Comparison of ENCODE assay signal across 8 cellular contexts in the genomic region with DNA sequence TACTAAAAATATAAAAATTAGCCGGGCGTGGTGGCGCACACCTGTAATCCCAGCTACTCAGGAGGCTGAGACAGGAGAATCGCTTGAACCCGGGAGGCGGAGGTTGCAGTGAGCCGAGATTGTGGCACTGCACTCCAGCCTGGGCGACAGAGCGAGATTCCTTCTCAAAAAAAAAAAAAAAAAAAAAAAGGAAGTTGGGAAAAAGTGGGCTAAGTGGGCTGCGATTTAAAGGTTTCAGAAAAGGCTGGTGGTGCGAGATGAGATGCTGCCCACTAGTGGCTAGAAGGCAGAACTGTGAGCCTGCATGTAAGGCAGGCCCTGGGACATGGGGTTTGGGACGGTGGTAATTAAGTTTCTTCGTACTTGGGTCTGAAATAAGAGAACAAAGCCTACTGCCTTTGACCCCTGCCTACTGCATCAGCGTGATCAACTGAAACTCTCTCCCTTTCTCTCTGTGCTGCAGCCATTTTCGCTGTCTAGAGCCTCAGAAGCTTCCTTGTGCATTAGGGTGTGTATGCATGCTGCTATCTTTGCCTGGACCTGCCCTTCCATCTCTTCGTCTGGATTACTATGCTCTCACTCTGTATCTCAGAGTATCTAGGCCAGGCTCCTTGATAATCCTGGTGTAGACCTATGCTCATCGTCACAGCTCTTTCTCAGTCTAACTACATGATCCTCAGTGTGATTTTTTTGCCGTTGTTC. TPM values are rescaled to one million over a fixed set of nuclear protein-coding genes. Genes with fewer than 3 reads are reported as not detected.
DNase-seq lines count a peak whose midpoint lies in the region; ATAC-seq and TF ChIP-seq lines count a peak whose summit lies in the region.

No MANE protein-coding gene starts in this region.

- TF ChIP-seq RAD21 in Ishikawa (IDR thresholded peaks at IDR 0.05; ENCODE audit: low read depth): peak; percentile 94

- TF ChIP-seq EP300 in Ishikawa (IDR thresholded peaks at IDR 0.05; ENCODE audit: borderline replicate concordance): no peak

- no peak overlapping the region for H3K4me3 ChIP-seq in foreskin fibroblast (ENCODE audit: low read depth in 1 of 2, low read length in 2 of 2)

- DNase-seq in DMS153 treated with DMSO at 0.1 percent for 48 hours (lab: John Stamatoyannopoulos, UW; ENCODE audit: unreplicated experiment) (peak; percentile 67), RPMI8226 (peak; percentile 77), foreskin fibroblast (peak; percentile 40 to 79), omental fat pad (ENCODE audit: low spot score) (no peak)
- DNase-seq in activated T-helper 9 cell treated with anti-CD3 and anti-CD28 coated beads, Interleukin-2, amount 50 U/mL, for 16 hours (ENCODE audit: low read depth): peak; percentile 42

- peak; percentile 93 for TF ChIP-seq CTCF in foreskin fibroblast (IDR thresholded peaks at IDR 0.05; ENCODE audit: low read depth, low read length)
- TF ChIP-seq CTCF in omental fat pad (IDR thresholded peaks at IDR 0.05): peak in 1 of 3 donors; percentile 80

- ATAC-seq in omental fat pad (ENCODE audit: low FRiP score) (peak; percentile 52), HG03039 (IDR thresholded peaks at IDR 0.05; ENCODE audit: unreplicated experiment) (no peak), GM18519 (IDR thresholded peaks at IDR 0.05; ENCODE audit: low FRiP score, unreplicated experiment) (no peak)

TF ChIP-seq in Ishikawa, 13 proteins besides CTCF, POLR2A, EP300 and RAD21:
- TF ChIP-seq TAF1 (IDR thresholded peaks at IDR 0.05; ENCODE audit: low read depth) (no peak), TCF12 (IDR thresholded peaks at IDR 0.05; ENCODE audit: low read depth) (no peak), ZBTB7A (IDR thresholded peaks at IDR 0.05; ENCODE audit: low read depth) (no peak), YY1 (IDR thresholded peaks at IDR 0.05; ENCODE audit: low read depth) (no peak), CREB1 (IDR thresholded peaks at IDR 0.05; ENCODE audit: low read depth) (no peak), FOXM1 (IDR thresholded peaks at IDR 0.05; ENCODE audit: borderline replicate concordance, low read depth) (no peak), CEBPB (IDR thresholded peaks at IDR 0.05) (no peak), EGR1 (IDR thresholded peaks at IDR 0.05) (no peak), NFIC (IDR thresholded peaks at IDR 0.05) (no peak), TEAD4 (IDR thresholded peaks at IDR 0.05) (no peak)
- TF ChIP-seq, protein P1, sequence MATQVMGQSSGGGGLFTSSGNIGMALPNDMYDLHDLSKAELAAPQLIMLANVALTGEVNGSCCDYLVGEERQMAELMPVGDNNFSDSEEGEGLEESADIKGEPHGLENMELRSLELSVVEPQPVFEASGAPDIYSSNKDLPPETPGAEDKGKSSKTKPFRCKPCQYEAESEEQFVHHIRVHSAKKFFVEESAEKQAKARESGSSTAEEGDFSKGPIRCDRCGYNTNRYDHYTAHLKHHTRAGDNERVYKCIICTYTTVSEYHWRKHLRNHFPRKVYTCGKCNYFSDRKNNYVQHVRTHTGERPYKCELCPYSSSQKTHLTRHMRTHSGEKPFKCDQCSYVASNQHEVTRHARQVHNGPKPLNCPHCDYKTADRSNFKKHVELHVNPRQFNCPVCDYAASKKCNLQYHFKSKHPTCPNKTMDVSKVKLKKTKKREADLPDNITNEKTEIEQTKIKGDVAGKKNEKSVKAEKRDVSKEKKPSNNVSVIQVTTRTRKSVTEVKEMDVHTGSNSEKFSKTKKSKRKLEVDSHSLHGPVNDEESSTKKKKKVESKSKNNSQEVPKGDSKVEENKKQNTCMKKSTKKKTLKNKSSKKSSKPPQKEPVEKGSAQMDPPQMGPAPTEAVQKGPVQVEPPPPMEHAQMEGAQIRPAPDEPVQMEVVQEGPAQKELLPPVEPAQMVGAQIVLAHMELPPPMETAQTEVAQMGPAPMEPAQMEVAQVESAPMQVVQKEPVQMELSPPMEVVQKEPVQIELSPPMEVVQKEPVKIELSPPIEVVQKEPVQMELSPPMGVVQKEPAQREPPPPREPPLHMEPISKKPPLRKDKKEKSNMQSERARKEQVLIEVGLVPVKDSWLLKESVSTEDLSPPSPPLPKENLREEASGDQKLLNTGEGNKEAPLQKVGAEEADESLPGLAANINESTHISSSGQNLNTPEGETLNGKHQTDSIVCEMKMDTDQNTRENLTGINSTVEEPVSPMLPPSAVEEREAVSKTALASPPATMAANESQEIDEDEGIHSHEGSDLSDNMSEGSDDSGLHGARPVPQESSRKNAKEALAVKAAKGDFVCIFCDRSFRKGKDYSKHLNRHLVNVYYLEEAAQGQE (IDR thresholded peaks at IDR 0.05; ENCODE audit: low read depth): no peak
- TF ChIP-seq, protein P2, sequence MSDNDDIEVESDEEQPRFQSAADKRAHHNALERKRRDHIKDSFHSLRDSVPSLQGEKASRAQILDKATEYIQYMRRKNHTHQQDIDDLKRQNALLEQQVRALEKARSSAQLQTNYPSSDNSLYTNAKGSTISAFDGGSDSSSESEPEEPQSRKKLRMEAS (IDR thresholded peaks at IDR 0.05): no peak
- TF ChIP-seq, protein P3, sequence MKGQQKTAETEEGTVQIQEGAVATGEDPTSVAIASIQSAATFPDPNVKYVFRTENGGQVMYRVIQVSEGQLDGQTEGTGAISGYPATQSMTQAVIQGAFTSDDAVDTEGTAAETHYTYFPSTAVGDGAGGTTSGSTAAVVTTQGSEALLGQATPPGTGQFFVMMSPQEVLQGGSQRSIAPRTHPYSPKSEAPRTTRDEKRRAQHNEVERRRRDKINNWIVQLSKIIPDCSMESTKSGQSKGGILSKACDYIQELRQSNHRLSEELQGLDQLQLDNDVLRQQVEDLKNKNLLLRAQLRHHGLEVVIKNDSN (IDR thresholded peaks at IDR 0.05): no peak

RNA-seq across cellular contexts. Expression of a gene that starts 12.4 kb away (rescaled TPM):
- total RNA-seq in omental fat pad: 100 to 1,000 TPM in 2 of 4 donors, 10 to 100 TPM in 2; 50.6 to 179 (median 90.4) TPM

RNA-seq across cellular contexts. Expression of a gene that starts 33.2 kb away (rescaled TPM):
- total RNA-seq in omental fat pad: 100 to 1,000 TPM in 3 of 4 donors, 10 to 100 TPM in 1; 76.3 to 654 (median 238) TPM
